26 cellular contexts compared by ENCODE assay signal in the genomic region with DNA sequence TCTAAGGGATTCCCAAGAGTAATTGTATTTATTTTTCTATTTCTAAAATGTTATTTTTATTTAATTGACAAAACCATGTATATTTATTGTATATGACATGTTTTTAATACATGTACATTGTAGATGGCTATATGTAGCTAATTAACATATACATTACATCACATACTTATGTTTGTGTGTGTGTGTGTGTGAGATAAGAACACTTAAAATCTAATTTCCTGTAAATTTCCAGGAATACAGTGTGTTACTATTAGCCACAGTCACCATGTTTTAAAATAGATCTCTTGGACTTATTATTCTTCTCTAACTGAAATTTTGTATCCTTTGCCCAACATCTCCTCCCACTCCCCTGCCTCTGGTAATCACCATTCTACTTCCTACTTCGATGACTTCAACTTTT.
"Had no signal": no experiment of that assay in that cellular context is flagged by ENCODE, and none has a peak within 500 bp of the region (broad histone marks: within the 10 kb centered on the region; RNA-seq: fewer than 3 reads in every experiment).

No MANE protein-coding gene starts in this region.

- H3K4me3 ChIP-seq: ascending aorta, body of pancreas, SJSA1 had no signal

- DNase-seq: activated CD4-positive, alpha-beta T cell treated with anti-CD3 and anti-CD28 coated beads for 48 hours; activated CD4-positive, alpha-beta T cell treated with anti-CD3 and anti-CD28 coated beads, Interleukin-2, amount 50 U/mL, for 48 hours; activated CD4-positive, CD25-positive, alpha-beta regulatory T cell treated with anti-CD3 and anti-CD28 coated beads, Interleukin-2, amount 50 U/mL, for 72 hours; activated CD8-positive, alpha-beta memory T cell treated with anti-CD3 and anti-CD28 coated beads, Interleukin-2, amount 10 ng/mL, durations not matched to agents 7 days and 5 days; activated effector memory CD4-positive, alpha-beta T cell treated with anti-CD3 and anti-CD28 coated beads, Interleukin-2, amount 50 U/mL, for 16 hours; activated naive CD4-positive, alpha-beta T cell treated with Interleukin-2 at 50 U/mL for 16 hours; activated naive CD8-positive, alpha-beta T cell treated with anti-CD3 and anti-CD28 coated beads, Interleukin-2, amount 50 U/mL, for 24 hours; activated T-cell treated with anti-CD3 and anti-CD28 coated beads, Interleukin-2, amount 50 U/mL, for 24 hours; amniotic stem cell; body of pancreas; Kasumi-1; NCI-H1105 treated with DMSO at 0.1 percent for 48 hours; NCI-H1436 treated with DMSO at 0.1 percent for 48 hours; NCI-H2081 treated with DMSO at 0.1 percent for 48 hours; NCI-H446; NCI-H524; PC-3; SHP77; T-cell; T-helper 2 cell; T1000 had no signal

- FAIRE-seq: RCC 7860 had no signal

- H3K9me3 ChIP-seq: ascending aorta, body of pancreas, SJSA1 had no signal

- H3K36me3 ChIP-seq: ascending aorta, SJSA1 had no signal

- H3K27ac ChIP-seq: ascending aorta, body of pancreas, SJSA1 had no signal

- H3K27me3 ChIP-seq: ascending aorta, body of pancreas, SJSA1 had no signal

- ATAC-seq: activated CD8-positive, alpha-beta memory T cell treated with anti-CD3 and anti-CD28 coated beads, Interleukin-2, amount 10 ng/mL, durations not matched to agents 7 days and 5 days; activated naive CD4-positive, alpha-beta T cell treated with anti-CD3 and anti-CD28 coated beads, Interleukin-2, amount 50 U/mL, for 72 hours; activated naive CD8-positive, alpha-beta T cell treated with anti-CD3 and anti-CD28 coated beads, Interleukin-2, amount 50 U/mL, for 24 hours; body of pancreas; PC-3; T-cell; WTC11 had no signal

- H3K4me1 ChIP-seq: ascending aorta, body of pancreas, SJSA1 had no signal
